1 cellular context compared by ENCODE assay signal in genomic region chr10:43308986-43309385, GRCh38.
TF ChIP-seq lines count a peak whose summit lies in the region.

No MANE protein-coding gene starts in this region.

TF ChIP-seq in SK-N-SH, 30 proteins besides CTCF, POLR2A, EP300 and RAD21 (continued from another document):
- TF ChIP-seq PBX3 (IDR thresholded peaks at IDR 0.05) (no peak), EZH2phosphoT487 (IDR thresholded peaks at IDR 0.05; ENCODE audit: borderline replicate concordance, low read depth) (no peak), RCOR1 (IDR thresholded peaks at IDR 0.05; ENCODE audit: low read length) (no peak), ZBTB33 (IDR thresholded peaks at IDR 0.05; ENCODE audit: borderline replicate concordance, low read depth) (no peak), ELF1 (IDR thresholded peaks at IDR 0.05) (no peak), SIN3A (IDR thresholded peaks at IDR 0.05; ENCODE audit: borderline replicate concordance, low read depth, low read length) (no peak), GATA2 (CRISPR knock-in tag; IDR thresholded peaks at IDR 0.05) (no peak), CHD2 (IDR thresholded peaks at IDR 0.05; ENCODE audit: low read length, partially characterized antibody) (no peak)
